In genomic region chr19:54517483-54517882, GRCh38 we compare ENCODE assay signal across 1 cellular context.
TF ChIP-seq lines count a peak whose summit lies in the region.

No MANE protein-coding gene starts in this region.

TF ChIP-seq in HepG2, 621 proteins besides CTCF, POLR2A, EP300 and RAD21 (continued from another document and continues in another):
- TF ChIP-seq ZNF580 (CRISPR knock-in tag; IDR thresholded peaks at IDR 0.05; ENCODE audit: borderline replicate concordance, low read depth) (0 out of 2 replicates have a peak, but pooled peaks have one; percentile 65), MTF1 (CRISPR knock-in tag; IDR thresholded peaks at IDR 0.05) (0 out of 2 replicates have a peak, but pooled peaks have one; percentile 47), ZNF792 (CRISPR knock-in tag; IDR thresholded peaks at IDR 0.05) (0 out of 2 replicates have a peak, but pooled peaks have one; percentile 58), DNMT3B (CRISPR knock-in tag; conservative IDR thresholded peaks at IDR 0.05) (peak; percentile 97), MED1 (CRISPR knock-in tag; IDR thresholded peaks at IDR 0.05) (0 out of 2 replicates have a peak, but pooled peaks have one; percentile 31), ZFY (CRISPR knock-in tag; IDR thresholded peaks at IDR 0.05) (0 out of 2 replicates have a peak, but pooled peaks have one; percentile 20), CEBPG (CRISPR knock-in tag; IDR thresholded peaks at IDR 0.05) (no peak), PAF1 (CRISPR knock-in tag; IDR thresholded peaks at IDR 0.05) (no peak), SOX13 (IDR thresholded peaks at IDR 0.05) (no peak), SOX13 (CRISPR knock-in tag; conservative IDR thresholded peaks at IDR 0.05 in 1 of 2, IDR thresholded peaks at IDR 0.05 in 1 of 2) (0 out of 4 replicates have a peak, but pooled peaks of 1 of the 2 experiments have one; percentile 32), ZFP37 (CRISPR knock-in tag; IDR thresholded peaks at IDR 0.05; ENCODE audit: borderline replicate concordance) (0 out of 2 replicates have a peak, but pooled peaks have one; percentile 69), ZBTB43 (CRISPR knock-in tag; conservative IDR thresholded peaks at IDR 0.05) (peak; percentile 75), XBP1 (CRISPR knock-in tag; IDR thresholded peaks at IDR 0.05) (0 out of 2 replicates have a peak, but pooled peaks have one; percentile 72), FOXP1 (IDR thresholded peaks at IDR 0.05) (no peak), FOXP1 (CRISPR knock-in tag; IDR thresholded peaks at IDR 0.05) (0 out of 2 replicates have a peak, but pooled peaks have one; percentile 14), KLF9 (CRISPR knock-in tag; IDR thresholded peaks at IDR 0.05; ENCODE audit: low read depth) (peak; percentile 69; the same call in 1 of the 2 replicates), ARNT2 (CRISPR knock-in tag; IDR thresholded peaks at IDR 0.05; ENCODE audit: low read depth) (0 out of 2 replicates have a peak, but pooled peaks have one; percentile 42), KLF6 (CRISPR knock-in tag; IDR thresholded peaks at IDR 0.05) (peak; percentile 90), ZNF558 (CRISPR knock-in tag; IDR thresholded peaks at IDR 0.05; ENCODE audit: borderline replicate concordance) (peak; percentile 50; the same call in 1 of the 2 replicates), MZF1 (CRISPR knock-in tag; IDR thresholded peaks at IDR 0.05; ENCODE audit: borderline replicate concordance) (no peak), ZNF230 (CRISPR knock-in tag; IDR thresholded peaks at IDR 0.05) (0 out of 2 replicates have a peak, but pooled peaks have one; percentile 47), PBX3 (CRISPR knock-in tag; IDR thresholded peaks at IDR 0.05; ENCODE audit: borderline replicate concordance) (no peak), NR3C1 (CRISPR knock-in tag; IDR thresholded peaks at IDR 0.05) (no peak), RELA (CRISPR knock-in tag; IDR thresholded peaks at IDR 0.05) (no peak), PATZ1 (CRISPR knock-in tag; IDR thresholded peaks at IDR 0.05) (0 out of 2 replicates have a peak, but pooled peaks have one; percentile 17), NR2C2 (CRISPR knock-in tag; IDR thresholded peaks at IDR 0.05; ENCODE audit: borderline replicate concordance) (no peak), FOXK1 (CRISPR knock-in tag; IDR thresholded peaks at IDR 0.05; ENCODE audit: borderline replicate concordance, low read depth) (peak; percentile 76; the same call in 1 of the 2 replicates), ETV5 (CRISPR knock-in tag; IDR thresholded peaks at IDR 0.05; ENCODE audit: borderline replicate concordance) (peak; percentile 38; the same call in 1 of the 2 replicates), WIZ (CRISPR knock-in tag; IDR thresholded peaks at IDR 0.05) (peak; percentile 78; the same call in 1 of the 2 replicates), ZNF264 (CRISPR knock-in tag; IDR thresholded peaks at IDR 0.05) (0 out of 2 replicates have a peak, but pooled peaks have one; percentile 49), ZNF598 (CRISPR knock-in tag; IDR thresholded peaks at IDR 0.05; ENCODE audit: borderline replicate concordance) (no peak), ZFP36L2 (CRISPR knock-in tag; IDR thresholded peaks at IDR 0.05) (peak; percentile 80; the same call in 1 of the 2 replicates), RARA (CRISPR knock-in tag; IDR thresholded peaks at IDR 0.05) (peak; percentile 62), ONECUT2 (CRISPR knock-in tag; IDR thresholded peaks at IDR 0.05) (0 out of 2 replicates have a peak, but pooled peaks have one; percentile 43), SAP130 (CRISPR knock-in tag; IDR thresholded peaks at IDR 0.05; ENCODE audit: low read depth) (peak; percentile 74), ZNF557 (CRISPR knock-in tag; IDR thresholded peaks at IDR 0.05) (0 out of 2 replicates have a peak, but pooled peaks have one; percentile 74), ETV6 (CRISPR knock-in tag; conservative IDR thresholded peaks at IDR 0.05) (peak; percentile 73; the same call in 1 of the 2 replicates), SMYD3 (CRISPR knock-in tag; IDR thresholded peaks at IDR 0.05) (no peak), CERS6 (CRISPR knock-in tag; IDR thresholded peaks at IDR 0.05) (no peak), EHMT2 (IDR thresholded peaks at IDR 0.05; ENCODE audit: borderline replicate concordance, low read depth, low read length) (peak; percentile 96; the same call in 1 of the 2 replicates), TGIF2 (CRISPR knock-in tag; IDR thresholded peaks at IDR 0.05) (peak; percentile 79; the same call in 1 of the 2 replicates), HOXA5 (CRISPR knock-in tag; IDR thresholded peaks at IDR 0.05) (peak; percentile 79; the same call in 1 of the 2 replicates), ZNF3 (CRISPR knock-in tag; IDR thresholded peaks at IDR 0.05) (no peak), ZNF430 (CRISPR knock-in tag; IDR thresholded peaks at IDR 0.05) (peak; percentile 38; the same call in 1 of the 2 replicates), MYPOP (CRISPR knock-in tag; IDR thresholded peaks at IDR 0.05) (0 out of 2 replicates have a peak, but pooled peaks have one; percentile 34)
- TF ChIP-seq, protein P1, sequence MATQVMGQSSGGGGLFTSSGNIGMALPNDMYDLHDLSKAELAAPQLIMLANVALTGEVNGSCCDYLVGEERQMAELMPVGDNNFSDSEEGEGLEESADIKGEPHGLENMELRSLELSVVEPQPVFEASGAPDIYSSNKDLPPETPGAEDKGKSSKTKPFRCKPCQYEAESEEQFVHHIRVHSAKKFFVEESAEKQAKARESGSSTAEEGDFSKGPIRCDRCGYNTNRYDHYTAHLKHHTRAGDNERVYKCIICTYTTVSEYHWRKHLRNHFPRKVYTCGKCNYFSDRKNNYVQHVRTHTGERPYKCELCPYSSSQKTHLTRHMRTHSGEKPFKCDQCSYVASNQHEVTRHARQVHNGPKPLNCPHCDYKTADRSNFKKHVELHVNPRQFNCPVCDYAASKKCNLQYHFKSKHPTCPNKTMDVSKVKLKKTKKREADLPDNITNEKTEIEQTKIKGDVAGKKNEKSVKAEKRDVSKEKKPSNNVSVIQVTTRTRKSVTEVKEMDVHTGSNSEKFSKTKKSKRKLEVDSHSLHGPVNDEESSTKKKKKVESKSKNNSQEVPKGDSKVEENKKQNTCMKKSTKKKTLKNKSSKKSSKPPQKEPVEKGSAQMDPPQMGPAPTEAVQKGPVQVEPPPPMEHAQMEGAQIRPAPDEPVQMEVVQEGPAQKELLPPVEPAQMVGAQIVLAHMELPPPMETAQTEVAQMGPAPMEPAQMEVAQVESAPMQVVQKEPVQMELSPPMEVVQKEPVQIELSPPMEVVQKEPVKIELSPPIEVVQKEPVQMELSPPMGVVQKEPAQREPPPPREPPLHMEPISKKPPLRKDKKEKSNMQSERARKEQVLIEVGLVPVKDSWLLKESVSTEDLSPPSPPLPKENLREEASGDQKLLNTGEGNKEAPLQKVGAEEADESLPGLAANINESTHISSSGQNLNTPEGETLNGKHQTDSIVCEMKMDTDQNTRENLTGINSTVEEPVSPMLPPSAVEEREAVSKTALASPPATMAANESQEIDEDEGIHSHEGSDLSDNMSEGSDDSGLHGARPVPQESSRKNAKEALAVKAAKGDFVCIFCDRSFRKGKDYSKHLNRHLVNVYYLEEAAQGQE (IDR thresholded peaks at IDR 0.05; ENCODE audit: borderline replicate concordance in 1 of 2, low read depth in 1 of 2, low read length in 2 of 2), result peak; percentile 93 to 99
- TF ChIP-seq, protein P2, sequence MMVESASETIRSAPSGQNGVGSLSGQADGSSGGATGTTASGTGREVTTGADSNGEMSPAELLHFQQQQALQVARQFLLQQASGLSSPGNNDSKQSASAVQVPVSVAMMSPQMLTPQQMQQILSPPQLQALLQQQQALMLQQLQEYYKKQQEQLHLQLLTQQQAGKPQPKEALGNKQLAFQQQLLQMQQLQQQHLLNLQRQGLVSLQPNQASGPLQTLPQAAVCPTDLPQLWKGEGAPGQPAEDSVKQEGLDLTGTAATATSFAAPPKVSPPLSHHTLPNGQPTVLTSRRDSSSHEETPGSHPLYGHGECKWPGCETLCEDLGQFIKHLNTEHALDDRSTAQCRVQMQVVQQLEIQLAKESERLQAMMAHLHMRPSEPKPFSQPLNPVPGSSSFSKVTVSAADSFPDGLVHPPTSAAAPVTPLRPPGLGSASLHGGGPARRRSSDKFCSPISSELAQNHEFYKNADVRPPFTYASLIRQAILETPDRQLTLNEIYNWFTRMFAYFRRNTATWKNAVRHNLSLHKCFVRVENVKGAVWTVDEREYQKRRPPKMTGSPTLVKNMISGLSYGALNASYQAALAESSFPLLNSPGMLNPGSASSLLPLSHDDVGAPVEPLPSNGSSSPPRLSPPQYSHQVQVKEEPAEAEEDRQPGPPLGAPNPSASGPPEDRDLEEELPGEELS (CRISPR knock-in tag; IDR thresholded peaks at IDR 0.05), result 0 out of 2 replicates have a peak, but pooled peaks have one; percentile 17
- TF ChIP-seq, protein P3, sequence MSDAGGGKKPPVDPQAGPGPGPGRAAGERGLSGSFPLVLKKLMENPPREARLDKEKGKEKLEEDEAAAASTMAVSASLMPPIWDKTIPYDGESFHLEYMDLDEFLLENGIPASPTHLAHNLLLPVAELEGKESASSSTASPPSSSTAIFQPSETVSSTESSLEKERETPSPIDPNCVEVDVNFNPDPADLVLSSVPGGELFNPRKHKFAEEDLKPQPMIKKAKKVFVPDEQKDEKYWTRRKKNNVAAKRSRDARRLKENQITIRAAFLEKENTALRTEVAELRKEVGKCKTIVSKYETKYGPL (CRISPR knock-in tag; IDR thresholded peaks at IDR 0.05), result 0 out of 2 replicates have a peak, but pooled peaks have one; percentile 53
- TF ChIP-seq, protein P4, sequence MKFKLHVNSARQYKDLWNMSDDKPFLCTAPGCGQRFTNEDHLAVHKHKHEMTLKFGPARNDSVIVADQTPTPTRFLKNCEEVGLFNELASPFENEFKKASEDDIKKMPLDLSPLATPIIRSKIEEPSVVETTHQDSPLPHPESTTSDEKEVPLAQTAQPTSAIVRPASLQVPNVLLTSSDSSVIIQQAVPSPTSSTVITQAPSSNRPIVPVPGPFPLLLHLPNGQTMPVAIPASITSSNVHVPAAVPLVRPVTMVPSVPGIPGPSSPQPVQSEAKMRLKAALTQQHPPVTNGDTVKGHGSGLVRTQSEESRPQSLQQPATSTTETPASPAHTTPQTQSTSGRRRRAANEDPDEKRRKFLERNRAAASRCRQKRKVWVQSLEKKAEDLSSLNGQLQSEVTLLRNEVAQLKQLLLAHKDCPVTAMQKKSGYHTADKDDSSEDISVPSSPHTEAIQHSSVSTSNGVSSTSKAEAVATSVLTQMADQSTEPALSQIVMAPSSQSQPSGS (CRISPR knock-in tag; IDR thresholded peaks at IDR 0.05), result peak; percentile 55; the same call in 1 of the 2 replicates
